In genomic region chr1:147928236-147929132, GRCh38 we compare ENCODE assay signal across 1 cellular context.
TF ChIP-seq lines count a peak whose summit lies in the region.
"Not testable (repeated sequence)": the region's sequence is repeated elsewhere in the genome, so short reads cannot be mapped to it uniquely, and the experiment has no call there.

TSS of gene GPR89B (plus strand) at chr1:147928420. CDS start at chr1:147928537, 117 bp downstream.

TF ChIP-seq in HepG2, 621 proteins besides CTCF, POLR2A, EP300 and RAD21 (continued from another document and continues in another):
- not testable (repeated sequence) for TF ChIP-seq ZHX2 (IDR thresholded peaks at IDR 0.05; ENCODE audit: low read depth); CREM (CRISPR knock-in tag; IDR thresholded peaks at IDR 0.05)
- TF ChIP-seq ZHX2 (CRISPR knock-in tag; IDR thresholded peaks at IDR 0.05; ENCODE audit: borderline replicate concordance), result 0 out of 2 replicates have a peak, but pooled peaks have one; percentile 37
- TF ChIP-seq KMT2B (CRISPR knock-in tag; IDR thresholded peaks at IDR 0.05), result peak; percentile 42; the same call in 1 of the 2 replicates
- TF ChIP-seq TAF1 (CRISPR knock-in tag; IDR thresholded peaks at IDR 0.05), result peak; percentile 95
- peak; percentile 85 for TF ChIP-seq POLR2AphosphoS5 (IDR thresholded peaks at IDR 0.05; ENCODE audit: low read depth, low read length)
- peak; percentile 91 for TF ChIP-seq POLR2G (IDR thresholded peaks at IDR 0.05; ENCODE audit: low read depth, low read length)
- 0 out of 2 replicates have a peak, but pooled peaks have one; percentile 31 for TF ChIP-seq ZNF205 (CRISPR knock-in tag; IDR thresholded peaks at IDR 0.05)
- TF ChIP-seq MED1 (CRISPR knock-in tag; IDR thresholded peaks at IDR 0.05), result peak; percentile 12; the same call in 1 of the 2 replicates
- TF ChIP-seq HMGXB4 (CRISPR knock-in tag; IDR thresholded peaks at IDR 0.05; ENCODE audit: borderline replicate concordance in 1 of 2, low read depth in 1 of 2), result 0 out of 4 replicates have a peak, but pooled peaks have one; percentile 26 to 31
- peak; percentile 66 for TF ChIP-seq KAT8 (CRISPR knock-in tag; IDR thresholded peaks at IDR 0.05)
- peak; percentile 76 for TF ChIP-seq ZNF770 (CRISPR knock-in tag; IDR thresholded peaks at IDR 0.05)
- 0 out of 2 replicates have a peak, but pooled peaks have one; percentile 47 for TF ChIP-seq DMAP1 (CRISPR knock-in tag; IDR thresholded peaks at IDR 0.05)
- TF ChIP-seq ARID5B (CRISPR knock-in tag; IDR thresholded peaks at IDR 0.05), result peak; percentile 34; the same call in 1 of the 2 replicates
- 0 out of 2 replicates have a peak, but pooled peaks have one; percentile 57 for TF ChIP-seq SATB2 (CRISPR knock-in tag; IDR thresholded peaks at IDR 0.05)
- peak; percentile 80 for TF ChIP-seq PHF8 (CRISPR knock-in tag; IDR thresholded peaks at IDR 0.05)
- peak in 1 of 2 experiments; percentile 35; a peak in 1 of 4 replicates for TF ChIP-seq KLF16 (CRISPR knock-in tag; IDR thresholded peaks at IDR 0.05)
- peak; percentile 43; the same call in 1 of the 2 replicates for TF ChIP-seq SIN3A (IDR thresholded peaks at IDR 0.05; ENCODE audit: borderline replicate concordance, low read depth, low read length)
- TF ChIP-seq RBFOX2 (IDR thresholded peaks at IDR 0.05; ENCODE audit: low read depth, low read length), result peak; percentile 79
- TF ChIP-seq ZNF687 (CRISPR knock-in tag; IDR thresholded peaks at IDR 0.05), result peak; percentile 62
- 0 out of 2 replicates have a peak, but pooled peaks have one; percentile 36 for TF ChIP-seq MAX (IDR thresholded peaks at IDR 0.05)
- TF ChIP-seq BCL3 (CRISPR knock-in tag; IDR thresholded peaks at IDR 0.05), result 0 out of 2 replicates have a peak, but pooled peaks have one; percentile 44
- TF ChIP-seq ZFY (CRISPR knock-in tag; IDR thresholded peaks at IDR 0.05), result peak; percentile 84
- TF ChIP-seq CREM (IDR thresholded peaks at IDR 0.05), result peak; percentile 51
- peak; percentile 14; the same call in 1 of the 2 replicates for TF ChIP-seq GMEB1 (CRISPR knock-in tag; IDR thresholded peaks at IDR 0.05; ENCODE audit: borderline replicate concordance)
- 0 out of 2 replicates have a peak, but pooled peaks have one; percentile 29 for TF ChIP-seq PATZ1 (CRISPR knock-in tag; IDR thresholded peaks at IDR 0.05)
- peak; percentile 38; the same call in 1 of the 2 replicates for TF ChIP-seq BRD4 (CRISPR knock-in tag; IDR thresholded peaks at IDR 0.05)
- TF ChIP-seq MYC (CRISPR knock-in tag; IDR thresholded peaks at IDR 0.05; ENCODE audit: borderline replicate concordance), result peak; percentile 45; the same call in 1 of the 2 replicates
- 0 out of 2 replicates have a peak, but pooled peaks have one; percentile 16 for TF ChIP-seq HDAC2 (CRISPR knock-in tag; IDR thresholded peaks at IDR 0.05)
- peak; percentile 36; the same call in 1 of the 2 replicates for TF ChIP-seq HDAC1 (CRISPR knock-in tag; IDR thresholded peaks at IDR 0.05)
